In genomic region chr3:180646187-180646790, GRCh38 we compare ENCODE assay signal across 10 cellular contexts. TPM values are rescaled to one million over a fixed set of nuclear protein-coding genes. Genes with fewer than 3 reads are reported as not detected.
A peak's percentile ranks its signal among the peaks of the same experiment; 100 is the strongest.
DNase-seq lines count a peak whose midpoint lies in the region; ATAC-seq and TF ChIP-seq lines count a peak whose summit lies in the region.
"Had no signal": no experiment of that assay in that cellular context is flagged by ENCODE, and none has a peak within 500 bp of the region (broad histone marks: within the 10 kb centered on the region; RNA-seq: fewer than 3 reads in every experiment).

No MANE protein-coding gene starts in this region.

- no peaks in the 10 kb centered on the region for H4K20me1 ChIP-seq in GM23338 (replicated peaks; ENCODE audit: insufficient read depth)
- no peaks in the 10 kb centered on the region for H4K20me1 ChIP-seq in MM.1S (ENCODE audit: insufficient read depth, low read length)

- H3K36me3 ChIP-seq in GM23338 (ENCODE audit: insufficient read depth) (no peaks in the 10 kb centered on the region), MM.1S (replicated peaks; ENCODE audit: insufficient read depth, low read length) (no peaks in the 10 kb centered on the region), ovary (no peaks in the 10 kb centered on the region)

- no peak overlapping the region for H3K27ac Mint-ChIP-seq in GM23338
- no peak overlapping the region for H3K27ac Mint-ChIP-seq in glutamatergic neuron (ENCODE audit: unreplicated experiment)
- H3K27ac Mint-ChIP-seq: activated T-cell treated with anti-CD3 and anti-CD28 coated beads, Interleukin-2, amount 50 U/mL, for 24 hours had no signal

- DNase-seq in GM23338 (ENCODE audit: low spot score) (peak; percentile 39), MM.1S (peak; percentile 24), glutamatergic neuron (no peak), ovary (no peak)
- DNase-seq in stimulated activated CD4-positive, alpha-beta T cell treated with anti-CD3 and anti-CD28 coated beads, Interleukin-12 subunit alpha, Interleukin-12 subunit beta, amount 100 ng/mL, for 4 hours: no peak
- DNase-seq: activated T-cell treated with anti-CD3 and anti-CD28 coated beads, Interleukin-2, amount 50 U/mL, for 24 hours; SHP77 had no signal

- H3K9me3 Mint-ChIP-seq in GM23338 (no peaks in the 10 kb centered on the region), glutamatergic neuron (ENCODE audit: unreplicated experiment) (no peaks in the 10 kb centered on the region)
- H3K9me3 Mint-ChIP-seq: activated T-cell treated with anti-CD3 and anti-CD28 coated beads, Interleukin-2, amount 50 U/mL, for 24 hours had no signal

- H3K4me3 Mint-ChIP-seq in GM23338 (no peak overlapping the region), glutamatergic neuron (ENCODE audit: unreplicated experiment) (no peak overlapping the region)
- H3K4me3 Mint-ChIP-seq: activated T-cell treated with anti-CD3 and anti-CD28 coated beads, Interleukin-2, amount 50 U/mL, for 24 hours had no signal

- 25 to 56% (median 54%) methylated on average over 1 of the region's 1 CpG for WGBS in ovary, 3 donors

- H3K9me3 ChIP-seq in MM.1S (replicated peaks; ENCODE audit: insufficient read depth, low read length) (no peaks in the 10 kb centered on the region), ovary (no peaks in the 10 kb centered on the region)

- TF ChIP-seq EP300 in ovary (IDR thresholded peaks at IDR 0.05): no peak

- H3K27ac ChIP-seq in GM23338 (ENCODE audit: low read depth): no peak overlapping the region
- no peak overlapping the region for H3K27ac ChIP-seq in MM.1S (ENCODE audit: low read length)
- no peak overlapping the region for H3K27ac ChIP-seq in ovary

- no peak overlapping the region for H3K9ac ChIP-seq in MM.1S (ENCODE audit: low read length)

- H2AFZ ChIP-seq in GM23338 (no peak overlapping the region), MM.1S (ENCODE audit: low read length) (no peak overlapping the region)

- no peaks in the 10 kb centered on the region for H3K27me3 ChIP-seq in GM23338 (ENCODE audit: insufficient read depth)
- H3K27me3 ChIP-seq in MM.1S (replicated peaks; ENCODE audit: insufficient read depth, low read length): no peaks in the 10 kb centered on the region
- H3K27me3 ChIP-seq in ovary: no peaks in the 10 kb centered on the region

- no peak for TF ChIP-seq POLR2A in ovary (IDR thresholded peaks at IDR 0.05)

- no peaks in the 10 kb centered on the region for H3K27me3 Mint-ChIP-seq in GM23338 (ENCODE audit: insufficient read depth, low read depth, poor library complexity)
- H3K27me3 Mint-ChIP-seq in glutamatergic neuron (ENCODE audit: unreplicated experiment): no peaks in the 10 kb centered on the region

- TF ChIP-seq CTCF in GM23338 (conservative IDR thresholded peaks at IDR 0.05; ENCODE audit: low read depth in 2 of 2) (peak; percentile 31 to 50), MM.1S (IDR thresholded peaks at IDR 0.05; ENCODE audit: low read length) (peak; percentile 54), glutamatergic neuron (IDR thresholded peaks at IDR 0.05; ENCODE audit: partially characterized antibody, unreplicated experiment) (peak; percentile 67), ovary (IDR thresholded peaks at IDR 0.05) (no peak)

- H3K79me2 ChIP-seq in GM23338 (replicated peaks; ENCODE audit: insufficient read depth) (no peaks in the 10 kb centered on the region), MM.1S (ENCODE audit: low read length) (no peaks in the 10 kb centered on the region)

- H3K4me3 ChIP-seq in GM23338: no peak overlapping the region
- H3K4me3 ChIP-seq in MM.1S (ENCODE audit: low read length): no peak overlapping the region
- H3K4me3 ChIP-seq in ovary: no peak overlapping the region

- H3K4me1 ChIP-seq in GM23338 (ENCODE audit: insufficient read depth) (no peaks in the 10 kb centered on the region), MM.1S (ENCODE audit: low read length) (no peaks in the 10 kb centered on the region), ovary (ENCODE audit: insufficient read depth) (no peaks in the 10 kb centered on the region)

- ATAC-seq in GM18499 (IDR thresholded peaks at IDR 0.05; ENCODE audit: insufficient read depth, unreplicated experiment) (peak; percentile 42), GM23338 (peak; percentile 43; the same call in 2 of the 3 replicates), HG02840 (IDR thresholded peaks at IDR 0.05; ENCODE audit: low FRiP score, unreplicated experiment) (no peak), HG03571 (IDR thresholded peaks at IDR 0.05; ENCODE audit: unreplicated experiment) (no peak)

- H3K36me3 Mint-ChIP-seq in GM23338 (ENCODE audit: low read depth): no peaks in the 10 kb centered on the region
- H3K36me3 Mint-ChIP-seq in glutamatergic neuron (ENCODE audit: unreplicated experiment): no peaks in the 10 kb centered on the region

- H3K4me1 Mint-ChIP-seq in GM23338 (peaks cover 2% of the 10 kb centered on the region; the same call in 1 of the 3 replicates), glutamatergic neuron (ENCODE audit: low read depth, unreplicated experiment) (no peaks in the 10 kb centered on the region)

- H3K9me2 ChIP-seq in GM23338 (ENCODE audit: insufficient read depth) (no peaks in the 10 kb centered on the region), MM.1S (replicated peaks; ENCODE audit: insufficient read depth, low read length) (no peaks in the 10 kb centered on the region)

- H3K4me2 ChIP-seq in GM23338 (no peak overlapping the region), MM.1S (ENCODE audit: low read depth, low read length) (no peak overlapping the region)

- intact Hi-C loops in ovary (cut with DNase I): no loop called here

- H3F3A ChIP-seq in GM23338 (replicated peaks; ENCODE audit: low read depth): no peaks in the 10 kb centered on the region
- H3F3A ChIP-seq in MM.1S (ENCODE audit: insufficient read depth, low read length): no peaks in the 10 kb centered on the region

TF ChIP-seq in GM23338, 12 proteins besides CTCF, POLR2A, EP300 and RAD21 (continues in another document):
- TF ChIP-seq, protein P1, sequence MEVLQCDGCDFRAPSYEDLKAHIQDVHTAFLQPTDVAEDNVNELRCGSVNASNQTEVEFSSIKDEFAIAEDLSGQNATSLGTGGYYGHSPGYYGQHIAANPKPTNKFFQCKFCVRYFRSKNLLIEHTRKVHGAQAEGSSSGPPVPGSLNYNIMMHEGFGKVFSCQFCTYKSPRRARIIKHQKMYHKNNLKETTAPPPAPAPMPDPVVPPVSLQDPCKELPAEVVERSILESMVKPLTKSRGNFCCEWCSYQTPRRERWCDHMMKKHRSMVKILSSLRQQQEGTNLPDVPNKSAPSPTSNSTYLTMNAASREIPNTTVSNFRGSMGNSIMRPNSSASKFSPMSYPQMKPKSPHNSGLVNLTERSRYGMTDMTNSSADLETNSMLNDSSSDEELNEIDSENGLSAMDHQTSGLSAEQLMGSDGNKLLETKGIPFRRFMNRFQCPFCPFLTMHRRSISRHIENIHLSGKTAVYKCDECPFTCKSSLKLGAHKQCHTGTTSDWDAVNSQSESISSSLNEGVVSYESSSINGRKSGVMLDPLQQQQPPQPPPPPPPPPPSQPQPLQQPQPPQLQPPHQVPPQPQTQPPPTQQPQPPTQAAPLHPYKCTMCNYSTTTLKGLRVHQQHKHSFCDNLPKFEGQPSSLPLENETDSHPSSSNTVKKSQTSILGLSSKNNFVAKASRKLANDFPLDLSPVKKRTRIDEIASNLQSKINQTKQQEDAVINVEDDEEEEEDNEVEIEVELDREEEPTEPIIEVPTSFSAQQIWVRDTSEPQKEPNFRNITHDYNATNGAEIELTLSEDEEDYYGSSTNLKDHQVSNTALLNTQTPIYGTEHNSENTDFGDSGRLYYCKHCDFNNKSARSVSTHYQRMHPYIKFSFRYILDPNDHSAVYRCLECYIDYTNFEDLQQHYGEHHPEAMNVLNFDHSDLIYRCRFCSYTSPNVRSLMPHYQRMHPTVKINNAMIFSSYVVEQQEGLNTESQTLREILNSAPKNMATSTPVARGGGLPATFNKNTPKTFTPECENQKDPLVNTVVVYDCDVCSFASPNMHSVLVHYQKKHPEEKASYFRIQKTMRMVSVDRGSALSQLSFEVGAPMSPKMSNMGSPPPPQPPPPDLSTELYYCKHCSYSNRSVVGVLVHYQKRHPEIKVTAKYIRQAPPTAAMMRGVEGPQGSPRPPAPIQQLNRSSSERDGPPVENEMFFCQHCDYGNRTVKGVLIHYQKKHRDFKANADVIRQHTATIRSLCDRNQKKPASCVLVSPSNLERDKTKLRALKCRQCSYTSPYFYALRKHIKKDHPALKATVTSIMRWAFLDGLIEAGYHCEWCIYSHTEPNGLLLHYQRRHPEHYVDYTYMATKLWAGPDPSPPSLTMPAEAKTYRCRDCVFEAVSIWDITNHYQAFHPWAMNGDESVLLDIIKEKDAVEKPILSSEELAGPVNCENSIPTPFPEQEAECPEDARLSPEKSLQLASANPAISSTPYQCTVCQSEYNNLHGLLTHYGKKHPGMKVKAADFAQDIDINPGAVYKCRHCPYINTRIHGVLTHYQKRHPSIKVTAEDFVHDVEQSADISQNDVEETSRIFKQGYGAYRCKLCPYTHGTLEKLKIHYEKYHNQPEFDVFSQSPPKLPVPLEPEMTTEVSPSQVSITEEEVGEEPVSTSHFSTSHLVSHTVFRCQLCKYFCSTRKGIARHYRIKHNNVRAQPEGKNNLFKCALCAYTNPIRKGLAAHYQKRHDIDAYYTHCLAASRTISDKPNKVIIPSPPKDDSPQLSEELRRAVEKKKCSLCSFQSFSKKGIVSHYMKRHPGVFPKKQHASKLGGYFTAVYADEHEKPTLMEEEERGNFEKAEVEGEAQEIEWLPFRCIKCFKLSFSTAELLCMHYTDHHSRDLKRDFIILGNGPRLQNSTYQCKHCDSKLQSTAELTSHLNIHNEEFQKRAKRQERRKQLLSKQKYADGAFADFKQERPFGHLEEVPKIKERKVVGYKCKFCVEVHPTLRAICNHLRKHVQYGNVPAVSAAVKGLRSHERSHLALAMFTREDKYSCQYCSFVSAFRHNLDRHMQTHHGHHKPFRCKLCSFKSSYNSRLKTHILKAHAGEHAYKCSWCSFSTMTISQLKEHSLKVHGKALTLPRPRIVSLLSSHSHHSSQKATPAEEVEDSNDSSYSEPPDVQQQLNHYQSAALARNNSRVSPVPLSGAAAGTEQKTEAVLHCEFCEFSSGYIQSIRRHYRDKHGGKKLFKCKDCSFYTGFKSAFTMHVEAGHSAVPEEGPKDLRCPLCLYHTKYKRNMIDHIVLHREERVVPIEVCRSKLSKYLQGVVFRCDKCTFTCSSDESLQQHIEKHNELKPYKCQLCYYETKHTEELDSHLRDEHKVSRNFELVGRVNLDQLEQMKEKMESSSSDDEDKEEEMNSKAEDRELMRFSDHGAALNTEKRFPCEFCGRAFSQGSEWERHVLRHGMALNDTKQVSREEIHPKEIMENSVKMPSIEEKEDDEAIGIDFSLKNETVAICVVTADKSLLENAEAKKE (CRISPR knock-in tag; IDR thresholded peaks at IDR 0.05): no peak

RNA-seq across cellular contexts. Expression of gene CCDC39, which starts 33.0 kb away (rescaled TPM):
- 0.52 TPM in 1 of 2 replicates, not detected in the other for total RNA-seq in GM23338 (2014; rRNA removed; shearing (Covaris generic))
- polyA plus RNA-seq in GM23338 (2016; fragmentation: Nextera tagmentation; extraction: Ambion mirVana) (1.6 and 2.6 TPM in 2 replicates), ovary (under 1 TPM; 0.30 to 0.72 TPM)
- total RNA-seq in glutamatergic neuron (ENCODE audit: unreplicated experiment) (not detected), ovary (1 to 10 TPM in 2 of 7 donors, under 1 TPM in 4, not detected in 1; 0.69 to 5.4 (median 0.81) TPM)

RNA-seq across cellular contexts. Expression of gene TTC14, which starts 44.3 kb away (rescaled TPM):
- total RNA-seq in GM23338 (2014; rRNA removed; shearing (Covaris generic)): 18.6 and 20.0 TPM in 2 replicates
- 17.1 and 22.1 TPM in 2 replicates for polyA plus RNA-seq in GM23338 (2016; fragmentation: Nextera tagmentation; extraction: Ambion mirVana)
- 64.6 TPM for total RNA-seq in glutamatergic neuron (ENCODE audit: unreplicated experiment)
- 10 to 100 TPM; 46.1 to 62.1 (median 47.8) TPM for total RNA-seq in ovary
- polyA plus RNA-seq in ovary: 10 to 100 TPM; 22.8 to 34.2 TPM

Comparison
In these comparisons a context has a peak if more than half of its experiments do, and no peak if none do; other contexts are left out.
1. ATAC-seq: peak in GM18499 (single experiment) and GM23338 (single experiment); none in HG02840 (single experiment) and HG03571 (single experiment).
2. DNase-seq: peak in GM23338 (single experiment) and MM.1S (single experiment); none in glutamatergic neuron (single experiment), ovary (0 of 5) and stimulated activated CD4-positive, alpha-beta T cell treated with anti-CD3 and anti-CD28 coated beads, Interleukin-12 subunit alpha, Interleukin-12 subunit beta, amount 100 ng/mL, for 4 hours (single experiment).
3. CTCF ChIP-seq: peak in GM23338 (2 of 2), MM.1S (single experiment) and glutamatergic neuron (single experiment); none in ovary (0 of 3).